ENCODE assay signal across 32 cellular contexts in the genomic region with DNA sequence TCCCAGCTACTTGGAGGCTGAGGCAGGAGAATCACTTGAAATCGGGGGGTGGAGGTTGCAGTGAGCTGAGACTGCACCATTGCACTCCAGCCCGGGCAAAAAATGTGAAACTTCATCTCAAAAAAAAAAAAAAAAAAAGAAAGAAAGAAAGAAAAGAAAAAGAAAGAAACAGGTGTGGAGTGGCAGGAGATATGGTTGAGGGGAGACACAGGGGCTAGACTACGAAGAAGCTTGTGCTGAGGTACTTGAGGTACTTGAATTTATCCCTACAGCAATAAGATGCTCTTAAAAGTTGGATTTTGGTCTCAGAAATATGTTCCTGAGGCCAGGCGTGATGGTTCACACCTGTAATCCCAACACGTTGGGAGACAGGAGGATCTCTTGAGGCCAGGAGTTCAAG. TPM values are rescaled to one million over a fixed set of nuclear protein-coding genes. Genes with fewer than 3 reads are reported as not detected.
"Had no signal": no experiment of that assay in that cellular context is flagged by ENCODE, and none has a peak within 500 bp of the region (broad histone marks: within the 10 kb centered on the region; RNA-seq: fewer than 3 reads in every experiment).

No MANE protein-coding gene starts in this region.

- H3K9me3 Mint-ChIP-seq: activated CD4-positive, alpha-beta memory T cell treated with anti-CD3 and anti-CD28 coated beads, Interleukin-2, amount 10 ng/mL, durations not matched to agents 7 days and 5 days; activated naive CD4-positive, alpha-beta T cell treated with anti-CD3 and anti-CD28 coated beads, Interleukin-2, amount 50 U/mL, for 24 hours; activated naive CD8-positive, alpha-beta T cell treated with anti-CD3 and anti-CD28 coated beads, Interleukin-2, amount 50 U/mL, for 24 hours; activated T-cell treated with anti-CD3 and anti-CD28 coated beads, Interleukin-2, amount 50 U/mL, for 4 hours; activated T-helper 2 cell treated with anti-CD3 and anti-CD28 coated beads, Interferon-gamma antibody, Interleukin-2, Interleukin-4, amounts not matched to agents 10 μg/mL and 5 μg/mL and 100 μg/mL, durations not matched to agents 14 hours and 24 hours and 36 hours had no signal

- H3K4me3 ChIP-seq: pancreas, right atrium auricular region, smooth muscle cell, suprapubic skin, tibial artery, upper lobe of right lung had no signal

- ATAC-seq: activated CD4-positive, alpha-beta T cell treated with anti-CD3 and anti-CD28 coated beads for 36 hours; activated naive CD8-positive, alpha-beta T cell treated with anti-CD3 and anti-CD28 coated beads, Interleukin-2, amount 50 U/mL, for 24 hours; activated T-cell treated with anti-CD3 and anti-CD28 coated beads, Interleukin-2, amount 50 U/mL, for 4 hours; esophagus mucosa; left cardiac atrium; left ventricle myocardium superior; pancreas; upper lobe of right lung had no signal

- H3K4me3 Mint-ChIP-seq: activated CD4-positive, alpha-beta memory T cell treated with anti-CD3 and anti-CD28 coated beads, Interleukin-2, amount 10 ng/mL, durations not matched to agents 7 days and 5 days; activated CD4-positive, alpha-beta T cell treated with anti-CD3 and anti-CD28 coated beads for 36 hours; activated naive CD4-positive, alpha-beta T cell treated with anti-CD3 and anti-CD28 coated beads, Interleukin-2, amount 50 U/mL, for 24 hours; activated naive CD8-positive, alpha-beta T cell treated with anti-CD3 and anti-CD28 coated beads, Interleukin-2, amount 50 U/mL, for 24 hours; activated T-cell treated with anti-CD3 and anti-CD28 coated beads, Interleukin-2, amount 50 U/mL, for 4 hours; endodermal cell had no signal

- H3K4me1 ChIP-seq: pancreas had no signal

- H3K4me2 ChIP-seq: smooth muscle cell had no signal

- H3K27me3 ChIP-seq: pancreas, right atrium auricular region, suprapubic skin, upper lobe of right lung had no signal

- H3K27ac Mint-ChIP-seq: activated CD4-positive, alpha-beta memory T cell treated with anti-CD3 and anti-CD28 coated beads, Interleukin-2, amount 10 ng/mL, durations not matched to agents 7 days and 5 days; activated CD4-positive, alpha-beta T cell treated with anti-CD3 and anti-CD28 coated beads for 36 hours; activated naive CD4-positive, alpha-beta T cell treated with anti-CD3 and anti-CD28 coated beads, Interleukin-2, amount 50 U/mL, for 24 hours; activated naive CD8-positive, alpha-beta T cell treated with anti-CD3 and anti-CD28 coated beads, Interleukin-2, amount 50 U/mL, for 24 hours; activated T-helper 2 cell treated with anti-CD3 and anti-CD28 coated beads, Interferon-gamma antibody, Interleukin-2, Interleukin-4, amounts not matched to agents 10 μg/mL and 5 μg/mL and 100 μg/mL, durations not matched to agents 14 hours and 24 hours and 36 hours; endodermal cell had no signal

- H3K9me3 ChIP-seq: pancreas, right atrium auricular region, suprapubic skin, tibial artery, upper lobe of right lung had no signal

- FAIRE-seq: keratinocyte, pancreas had no signal

- DNase-seq: activated CD4-positive, alpha-beta memory T cell treated with anti-CD3 and anti-CD28 coated beads, Interleukin-2, amount 10 ng/mL, durations not matched to agents 7 days and 5 days; activated CD4-positive, alpha-beta T cell treated with anti-CD3 and anti-CD28 coated beads for 36 hours; activated CD4-positive, CD25-positive, alpha-beta regulatory T cell; activated CD8-positive, alpha-beta memory T cell treated with anti-CD3 and anti-CD28 coated beads, Interleukin-2, amount 50 U/mL, for 48 hours; activated naive CD8-positive, alpha-beta T cell treated with anti-CD3 and anti-CD28 coated beads, Interleukin-2, amount 50 U/mL, for 24 hours; activated T-cell treated with anti-CD3 and anti-CD28 coated beads, Interleukin-2, amount 50 U/mL, for 4 hours; amygdala; caudate nucleus; endodermal cell; foreskin fibroblast; head of caudate nucleus; hippocampal formation; left cardiac atrium; left ventricle myocardium superior; pancreas; stimulated activated CD4-positive, alpha-beta T cell treated with anti-CD3 and anti-CD28 coated beads, Interleukin-15, amount 100 ng/mL, for 24 hours; stimulated activated CD4-positive, alpha-beta T cell treated with anti-CD3 and anti-CD28 coated beads, Interleukin-2, amount 100 ng/mL, for 24 hours; stimulated activated naive CD4-positive, alpha-beta T cell; tibial artery had no signal

- H3K36me3 ChIP-seq: pancreas, right atrium auricular region, suprapubic skin, tibial artery, upper lobe of right lung had no signal

- H3K36me3 Mint-ChIP-seq: activated naive CD4-positive, alpha-beta T cell treated with anti-CD3 and anti-CD28 coated beads, Interleukin-2, amount 50 U/mL, for 24 hours had no signal

- H3K27ac ChIP-seq: pancreas, right atrium auricular region, suprapubic skin, tibial artery, upper lobe of right lung had no signal

- H3K4me1 Mint-ChIP-seq: endodermal cell had no signal

- H3K27me3 Mint-ChIP-seq: activated CD4-positive, alpha-beta memory T cell treated with anti-CD3 and anti-CD28 coated beads, Interleukin-2, amount 10 ng/mL, durations not matched to agents 7 days and 5 days; activated CD4-positive, alpha-beta T cell treated with anti-CD3 and anti-CD28 coated beads for 36 hours; activated naive CD4-positive, alpha-beta T cell treated with anti-CD3 and anti-CD28 coated beads, Interleukin-2, amount 50 U/mL, for 24 hours had no signal

RNA-seq across cellular contexts. Expression of gene MAJIN, which starts 2.2 kb away (rescaled TPM):
- total RNA-seq: activated T-cell treated with anti-CD3 and anti-CD28 coated beads, Interleukin-2, amount 50 U/mL, for 4 hours; activated T-helper 2 cell treated with anti-CD3 and anti-CD28 coated beads, Interferon-gamma antibody, Interleukin-2, Interleukin-4, amounts not matched to agents 10 μg/mL and 5 μg/mL and 100 μg/mL, durations not matched to agents 14 hours and 24 hours and 36 hours; endodermal cell; esophagus mucosa; left cardiac atrium; left ventricle myocardium superior; lung microvascular endothelial cell; mucosa of gallbladder; pulmonary artery endothelial cell; right atrium auricular region; smooth muscle cell; suprapubic skin; T-helper 2 cell treated with Interferon-gamma antibody and Interleukin-4, amounts not matched to agents 100 ng/mL and 5 ng/mL, for 36 hours; upper lobe of right lung had no signal
- polyA plus RNA-seq: neural cell, smooth muscle cell had no signal

RNA-seq across cellular contexts. Expression of gene BATF2, which starts 22.6 kb away (rescaled TPM):
- total RNA-seq: activated CD4-positive, alpha-beta T cell treated with anti-CD3 and anti-CD28 coated beads for 36 hours; esophagus mucosa; smooth muscle cell; T-helper 2 cell treated with Interferon-gamma antibody and Interleukin-4, amounts not matched to agents 100 ng/mL and 5 ng/mL, for 36 hours had no signal
- polyA plus RNA-seq: neural cell had no signal

RNA-seq across cellular contexts. Expression of gene GPHA2, which starts 38.4 kb away (rescaled TPM):
- total RNA-seq: activated CD4-positive, alpha-beta memory T cell treated with anti-CD3 and anti-CD28 coated beads, Interleukin-2, amount 10 ng/mL, durations not matched to agents 7 days and 5 days; activated T-cell treated with anti-CD3 and anti-CD28 coated beads, Interleukin-2, amount 50 U/mL, for 4 hours; activated T-helper 2 cell treated with anti-CD3 and anti-CD28 coated beads, Interferon-gamma antibody, Interleukin-2, Interleukin-4, amounts not matched to agents 10 μg/mL and 5 μg/mL and 100 μg/mL, durations not matched to agents 14 hours and 24 hours and 36 hours; esophagus mucosa; left cardiac atrium; left ventricle myocardium superior; lung microvascular endothelial cell; pulmonary artery endothelial cell; right atrium auricular region; smooth muscle cell; suprapubic skin; T-helper 2 cell treated with Interferon-gamma antibody and Interleukin-4, amounts not matched to agents 100 ng/mL and 5 ng/mL, for 36 hours; upper lobe of right lung had no signal
- polyA plus RNA-seq: neural cell had no signal
